8 cellular contexts compared by ENCODE assay signal in the genomic region with DNA sequence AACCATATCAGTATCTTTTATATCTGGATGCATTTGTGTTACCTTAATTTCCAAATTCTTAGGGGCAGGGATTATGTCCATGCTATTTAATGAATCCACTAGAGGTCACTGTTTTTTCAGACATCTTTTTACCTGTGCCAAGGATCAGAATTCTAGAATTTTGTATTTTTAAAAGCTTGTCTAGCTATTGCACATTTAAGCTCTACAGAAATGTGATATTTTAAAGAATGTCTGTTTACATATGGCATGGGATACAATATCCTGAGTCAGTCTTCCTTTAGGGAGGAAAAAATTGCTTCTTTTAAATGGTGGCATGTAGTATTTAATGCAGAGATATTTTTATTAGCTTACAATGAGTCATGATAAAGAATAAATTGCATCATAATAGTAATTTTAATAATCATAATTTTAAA. TPM values are rescaled to one million over a fixed set of nuclear protein-coding genes. Genes with fewer than 3 reads are reported as not detected.
DNase-seq lines count a peak whose midpoint lies in the region; ATAC-seq and TF ChIP-seq lines count a peak whose summit lies in the region.

No MANE protein-coding gene starts in this region.

- H3K36me3 Mint-ChIP-seq in naive thymus-derived CD8-positive, alpha-beta T cell: peaks cover 0 to 42% (median 14%) of the 10 kb centered on the region in 3 donors

- POLR2A ChIA-PET in naive thymus-derived CD8-positive, alpha-beta T cell (lab: Charles Lee): interaction anchor here (0.9 kb wide), 1 partner anchor 314 kb away, joined by 3 read pairs; no protein-coding TSS in a partner anchor

- H3K27ac Mint-ChIP-seq in naive thymus-derived CD8-positive, alpha-beta T cell: peak overlapping the region in 2 of 10 donors; percentile 11 to 70

- intact Hi-C loops in colonic mucosa (cut with DNase I): loop anchor here (10.0 kb wide), 1 partner anchor 175 kb away; a partner anchor contains a TSS

- peaks cover 4% of the 10 kb centered on the region for H3K36me3 ChIP-seq in colonic mucosa

- peaks cover 17 to 37% (median 29%) of the 10 kb centered on the region in 4 donors for H3K4me1 Mint-ChIP-seq in naive thymus-derived CD8-positive, alpha-beta T cell

- H3K4me3 Mint-ChIP-seq in naive thymus-derived CD8-positive, alpha-beta T cell: no peak overlapping the region

- H3K9ac ChIP-seq in colonic mucosa (ENCODE audit: low read depth in 2 of 2, low read length in 2 of 2): no peak overlapping the region

- H3K27ac ChIP-seq in C4-2B: no peak overlapping the region
- no peak overlapping the region for H3K27ac ChIP-seq in colonic mucosa

- H3K4me1 ChIP-seq in colonic mucosa: no peaks in the 10 kb centered on the region

- peak; percentile 81 for TF ChIP-seq CTCF in C4-2B (conservative IDR thresholded peaks at IDR 0.05)
- TF ChIP-seq CTCF in colonic mucosa (IDR thresholded peaks at IDR 0.05): peak; percentile 49

- ATAC-seq in GM21576 (IDR thresholded peaks at IDR 0.05; ENCODE audit: unreplicated experiment): peak; percentile 53
- peak; percentile 55 to 66 for ATAC-seq in naive thymus-derived CD8-positive, alpha-beta T cell

- H3K9me3 Mint-ChIP-seq in naive thymus-derived CD8-positive, alpha-beta T cell: peaks cover 0 to 5% (median 0%) of the 10 kb centered on the region in 9 donors

- H3K4me3 ChIP-seq in colonic mucosa: no peak overlapping the region

- H3K9me3 ChIP-seq in colonic mucosa: no peaks in the 10 kb centered on the region

- DNase-seq in NOMO-1 treated with DMSO at 0.1 percent for 48 hours (lab: John Stamatoyannopoulos, UW; ENCODE audit: unreplicated experiment) (peak; percentile 64), colonic mucosa (no peak), HK-2 (ENCODE audit: unreplicated experiment) (no peak), 8988T (no peak)
- DNase-seq in naive thymus-derived CD8-positive, alpha-beta T cell: peak in 3 of 10 donors; percentile 48 to 54 (median 48)
- no peak for DNase-seq in activated CD4-positive, CD25-positive, alpha-beta regulatory T cell treated with anti-CD3 and anti-CD28 coated beads, Interleukin-2, amount 50 U/mL, for 72 hours

- H3K27me3 ChIP-seq in colonic mucosa: no peaks in the 10 kb centered on the region

- H3K27me3 Mint-ChIP-seq in naive thymus-derived CD8-positive, alpha-beta T cell: no peaks in the 10 kb centered on the region

RNA-seq across cellular contexts. Expression of a gene that starts 11.3 kb away (rescaled TPM):
- total RNA-seq in colonic mucosa: 10 to 100 TPM; 16.7 to 23.5 TPM
- 10 to 100 TPM; 38.7 to 48.4 TPM for total RNA-seq in naive thymus-derived CD8-positive, alpha-beta T cell
- 10 to 100 TPM; 15.3 to 25.9 (median 19.4) TPM for polyA plus RNA-seq in naive thymus-derived CD8-positive, alpha-beta T cell

RNA-seq across cellular contexts. Expression of a gene that starts 11.4 kb away (rescaled TPM):
- total RNA-seq in colonic mucosa: 1 to 10 TPM; 5.4 to 6.3 TPM
- 10 to 100 TPM; 14.8 to 16.3 TPM for total RNA-seq in naive thymus-derived CD8-positive, alpha-beta T cell
- polyA plus RNA-seq in naive thymus-derived CD8-positive, alpha-beta T cell: 10 to 100 TPM in 1 of 3 donors, 1 to 10 TPM in 2; 6.3 to 11.7 (median 9.4) TPM
